ENCODE assay signal across 13 cellular contexts in genomic region chr3:186949281-186949982, GRCh38. TPM values are rescaled to one million over a fixed set of nuclear protein-coding genes. Genes with fewer than 3 reads are reported as not detected.
DNase-seq lines count a peak whose midpoint lies in the region; ATAC-seq and TF ChIP-seq lines count a peak whose summit lies in the region.
"Had no signal": no experiment of that assay in that cellular context is flagged by ENCODE, and none has a peak within 500 bp of the region (broad histone marks: within the 10 kb centered on the region; RNA-seq: fewer than 3 reads in every experiment).

No MANE protein-coding gene starts in this region.

- no peaks in the 10 kb centered on the region for H3K4me1 ChIP-seq in A673 (ENCODE audit: insufficient read depth, low read length, poor library complexity, severe bottlenecking)
- H3K4me1 ChIP-seq in IMR-90 (ENCODE audit: control insufficient read depth, insufficient read depth, low read length) = peaks cover 4% of the 10 kb centered on the region; the same call in 1 of the 2 replicates
- H3K4me1 ChIP-seq in left lung = peaks cover 0 to 31% of the 10 kb centered on the region in 2 donors
- H3K4me1 ChIP-seq in Peyer's patch = peaks cover 0 to 5% (median 0%) of the 10 kb centered on the region in 4 donors

- DNase-seq in A673 (ENCODE audit: low spot score) (no peak), IMR-90 (peak; percentile 50), coronary artery (ENCODE audit: low spot score) (no peak), left lung (no peak), NCI-H1694 (lab: John Stamatoyannopoulos, UW) (no peak), NCI-H128 (lab: John Stamatoyannopoulos, UW; ENCODE audit: unreplicated experiment) (no peak), Peyer's patch (no peak)
- DNase-seq in activated effector memory CD4-positive, alpha-beta T cell treated with Interleukin-2 at 50 U/mL for 16 hours = no peak
- DNase-seq: activated CD4-positive, alpha-beta memory T cell treated with anti-CD3 and anti-CD28 coated beads, Interleukin-2, amount 10 ng/mL, durations not matched to agents 7 days and 5 days; midbrain; NCI-H524; SK-N-SH had no signal

- WGBS in IMR-90 (ENCODE audit: extremely low coverage in 2 of 2, insufficient read length in 1 of 2), 2 experiments = 69% methylated on average over 3 of the region's 7 CpGs; no CpG with 5 or more reads in 1 of the 2 experiments

- H3K27ac ChIP-seq in A673 (ENCODE audit: low read depth, low read length, poor library complexity, severe bottlenecking) (peak overlapping the region; percentile 14), IMR-90 (ENCODE audit: insufficient read depth, low read length) (no peak overlapping the region), coronary artery (peak overlapping the region; percentile 61 to 75), left lung (no peak overlapping the region), Peyer's patch (no peak overlapping the region)

- CTCF ChIA-PET in A673 (lab: Charles Lee) = no interaction called here
- CTCF ChIA-PET in IMR-90 (lab: Yijun Ruan, JAX) = no interaction called here

- H4K91ac ChIP-seq in IMR-90 (ENCODE audit: insufficient read depth, low read depth, low read length) = no peak overlapping the region

- peaks cover 4% of the 10 kb centered on the region for H3K36me3 ChIP-seq in A673 (ENCODE audit: insufficient read depth, low read length, poor library complexity, severe bottlenecking)
- H3K36me3 ChIP-seq in IMR-90 (ENCODE audit: control insufficient read depth, insufficient read depth, low read length) = no peaks in the 10 kb centered on the region
- peaks cover 0 to under 1% of the 10 kb centered on the region in 2 donors for H3K36me3 ChIP-seq in left lung
- H3K36me3 ChIP-seq in Peyer's patch = no peaks in the 10 kb centered on the region

- H3K23ac ChIP-seq in IMR-90 (ENCODE audit: low read depth, low read length) = no peak overlapping the region

- H3K27me3 ChIP-seq in A673 (replicated peaks; ENCODE audit: insufficient read depth, low read depth, low read length, poor library complexity) = no peaks in the 10 kb centered on the region
- H3K27me3 ChIP-seq in IMR-90 (ENCODE audit: control insufficient read depth, insufficient read depth, low read length) = no peaks in the 10 kb centered on the region
- no peaks in the 10 kb centered on the region for H3K27me3 ChIP-seq in left lung
- no peaks in the 10 kb centered on the region for H3K27me3 ChIP-seq in Peyer's patch

- TF ChIP-seq RAD21 in IMR-90 (IDR thresholded peaks at IDR 0.05; ENCODE audit: low read length) = no peak

- no peak for TF ChIP-seq CTCF in A673 (conservative IDR thresholded peaks at IDR 0.05; ENCODE audit: low read depth, low read length)
- no peak for TF ChIP-seq CTCF in IMR-90 (conservative IDR thresholded peaks at IDR 0.05; ENCODE audit: low read depth, low read length)
- TF ChIP-seq CTCF in coronary artery (IDR thresholded peaks at IDR 0.05) = no peak
- no peak for TF ChIP-seq CTCF in left lung (IDR thresholded peaks at IDR 0.05)
- TF ChIP-seq CTCF in Peyer's patch (IDR thresholded peaks at IDR 0.05) = no peak

- no peak overlapping the region for H2AK9ac ChIP-seq in IMR-90 (replicated peaks; ENCODE audit: low read depth, low read length, poor library complexity)

- H3K18ac ChIP-seq in IMR-90 (ENCODE audit: low read depth, low read length) = no peak overlapping the region

- no peak overlapping the region for H2BK120ac ChIP-seq in IMR-90 (ENCODE audit: low read depth, low read length)

- no peak for TF ChIP-seq POLR2A in IMR-90 (IDR thresholded peaks at IDR 0.05; ENCODE audit: low read depth, low read length)
- TF ChIP-seq POLR2A in Peyer's patch (IDR thresholded peaks at IDR 0.05) = no peak

- H3K79me1 ChIP-seq in IMR-90 (ENCODE audit: low read depth in 1 of 2, low read length in 2 of 2) = no peaks in the 10 kb centered on the region

- H3K9me3 ChIP-seq in A673 (ENCODE audit: low read depth, low read length, poor library complexity, severe bottlenecking) (no peaks in the 10 kb centered on the region), IMR-90 (ENCODE audit: control insufficient read depth, insufficient read depth, low read length) (peaks cover 4% of the 10 kb centered on the region; the same call in 1 of the 2 replicates), left lung (no peaks in the 10 kb centered on the region), Peyer's patch (no peaks in the 10 kb centered on the region)
- H3K9me3 ChIP-seq: SK-N-SH had no signal

- H2BK5ac ChIP-seq in IMR-90 (ENCODE audit: low read depth, low read length, poor library complexity, severe bottlenecking) = no peak overlapping the region

- H3K4me2 ChIP-seq in IMR-90 (ENCODE audit: low read depth, low read length) = no peak overlapping the region
- H3K4me2 ChIP-seq: SK-N-SH had no signal

- POLR2A ChIA-PET in A673 (lab: Charles Lee; ENCODE audit: low non-redundant PET) (interaction anchor here (0.6 kb wide), 1 partner anchor 166 kb away, joined by 3 read pairs; the partner anchor contains the start of gene EIF4A2), IMR-90 (lab: Charles Lee; ENCODE audit: unreplicated experiment) (no interaction called here)

- no peak overlapping the region for H3K14ac ChIP-seq in IMR-90 (replicated peaks; ENCODE audit: low read depth, low read length)

- dilution Hi-C loops in IMR-90 (cut with HindIII; ENCODE audit: low sequenced_read_pairs, unreplicated experiment) = no loop called here

- no peak overlapping the region for H4K5ac ChIP-seq in IMR-90 (ENCODE audit: low read depth, low read length)

- no peak overlapping the region for H4K8ac ChIP-seq in IMR-90 (ENCODE audit: low read depth in 2 of 2, low read length in 2 of 2)

- H2AK5ac ChIP-seq in IMR-90 (ENCODE audit: low read depth, low read length) = no peak overlapping the region

- H3K9me1 ChIP-seq in IMR-90 (ENCODE audit: insufficient read depth, low read length) = no peaks in the 10 kb centered on the region

- H3K9ac ChIP-seq in IMR-90 (ENCODE audit: low read depth, low read length) = no peak overlapping the region
- H3K9ac ChIP-seq: SK-N-SH had no signal

- H3K4me3 ChIP-seq in A673 (ENCODE audit: low read depth, low read length, poor library complexity, severe bottlenecking) (no peak overlapping the region), IMR-90 (ENCODE audit: insufficient read depth, low read depth, low read length) (no peak overlapping the region), coronary artery (no peak overlapping the region), left lung (no peak overlapping the region), Peyer's patch (no peak overlapping the region)
- H3K4me3 ChIP-seq: skin epidermis had no signal

- no peaks in the 10 kb centered on the region for H4K20me1 ChIP-seq in IMR-90 (ENCODE audit: insufficient read depth, low read length)

- in situ Hi-C loops in IMR-90 (cut with MboI; ENCODE audit: low sequenced_read_pairs) = no loop called here

- no peak overlapping the region for H2BK15ac ChIP-seq in IMR-90 (ENCODE audit: low read depth, low read length)

- H2BK20ac ChIP-seq in IMR-90 (ENCODE audit: low read depth, low read length) = no peak overlapping the region

- no peak overlapping the region for H3K4ac ChIP-seq in IMR-90 (ENCODE audit: low read depth, low read length)

- no TSS peak for BruUV-seq in A673 (replicated peaks; lab: Mats Ljungman, UMichigan)
- no TSS peak for BruUV-seq in IMR-90 (replicated peaks; lab: Mats Ljungman, UMichigan)

- no peak overlapping the region for H3K56ac ChIP-seq in IMR-90 (ENCODE audit: extremely low read depth, insufficient read depth, low read length)

- ATAC-seq in IMR-90 (ENCODE audit: low read depth) = peak; percentile 24; the same call in 1 of the 2 replicates
- peak; percentile 15 for ATAC-seq in left lung

- no peak overlapping the region for H2AFZ ChIP-seq in IMR-90 (replicated peaks; ENCODE audit: low read length, poor library complexity)

- intact Hi-C loops in A673 (cut with micrococcal nuclease; ENCODE audit: unreplicated experiment) = no loop called here
- intact Hi-C loops in IMR-90 (cut with micrococcal nuclease) = no loop called here
- intact Hi-C loops in left lung (cut with DNase I) = no loop called here

TF ChIP-seq in IMR-90, 13 proteins besides CTCF, POLR2A, EP300 and RAD21:
- TF ChIP-seq RFX5 (IDR thresholded peaks at IDR 0.05; ENCODE audit: low read depth, low read length) (no peak), SMC3 (IDR thresholded peaks at IDR 0.05; ENCODE audit: low read depth, low read length) (no peak), RCOR1 (IDR thresholded peaks at IDR 0.05; ENCODE audit: insufficient replicate concordance, low read length) (no peak)

RNA-seq across cellular contexts. Expression of gene ST6GAL1, which starts 19.1 kb away (rescaled TPM):
- total RNA-seq in A673 (2021) = 74.2 and 78.3 TPM in 2 replicates
- total RNA-seq in IMR-90 (2012; rRNA removed) = 1.4 and 1.7 TPM in 2 replicates
- polyA plus RNA-seq in IMR-90 (2012; rRNA removed) = 2.5 and 2.9 TPM in 2 replicates
- 1.1 and 1.5 TPM in 2 replicates for polyA plus RNA-seq in IMR-90 (2012; cell fraction: cytosol; rRNA removed)
- polyA plus RNA-seq in IMR-90 (2012; cell fraction: nucleus; rRNA removed; ENCODE audit: low replicate concordance) = 1.3 and 2.8 TPM in 2 replicates
- 100 to 1,000 TPM in 1 of 2 donors, 10 to 100 TPM in 1; 49.9 to 132 TPM for total RNA-seq in left lung
- total RNA-seq in Peyer's patch = 10 to 100 TPM in 3 of 4 donors, 1 to 10 TPM in 1; 3.7 to 96.6 (median 14.9) TPM

Comparison
In these comparisons a context has a peak if more than half of its experiments do, and no peak if none do; other contexts are left out.
1. H3K27ac ChIP-seq: peak in A673 (single experiment) and coronary artery (2 of 2); none in IMR-90 (single experiment), left lung (0 of 2) and Peyer's patch (0 of 4).